ENCODE assay signal across 11 cellular contexts in the genomic region with DNA sequence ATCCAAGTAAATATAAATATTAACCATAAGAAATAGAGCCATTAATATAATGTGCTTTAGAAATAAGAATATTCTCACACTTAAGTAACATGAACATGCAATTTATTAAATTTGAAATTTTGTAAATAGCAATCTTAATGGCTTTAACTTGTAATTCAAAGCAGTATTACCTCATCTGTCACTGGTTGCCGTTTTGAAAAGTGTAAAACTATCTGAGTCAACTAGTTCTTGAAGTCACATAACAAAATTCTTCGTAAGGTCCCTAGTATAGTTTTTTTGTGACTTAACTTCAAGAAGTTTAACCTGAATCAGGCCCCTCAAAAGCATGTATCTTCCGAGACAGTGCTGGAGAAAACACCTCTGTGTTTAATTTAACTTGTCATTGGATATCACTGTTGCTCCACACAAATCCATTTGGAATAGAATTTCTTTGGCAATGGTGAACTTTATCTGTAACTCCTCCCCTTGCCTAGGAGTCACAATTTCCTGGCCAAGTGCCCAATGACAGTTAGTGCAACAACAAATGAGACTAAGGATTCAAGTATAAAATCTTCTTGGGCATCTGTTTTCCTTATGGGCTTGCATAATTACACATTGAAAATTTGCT. TPM values are rescaled to one million over a fixed set of nuclear protein-coding genes. Genes with fewer than 3 reads are reported as not detected.
A peak's percentile ranks its signal among the peaks of the same experiment; 100 is the strongest.
DNase-seq lines count a peak whose midpoint lies in the region; ATAC-seq, FAIRE-seq and TF ChIP-seq lines count a peak whose summit lies in the region.
"Had no signal": no experiment of that assay in that cellular context is flagged by ENCODE, and none has a peak within 500 bp of the region (broad histone marks: within the 10 kb centered on the region; RNA-seq: fewer than 3 reads in every experiment).

No MANE protein-coding gene starts in this region.

- H3K27me3 ChIP-seq in astrocyte (ENCODE audit: insufficient read depth, low read length), result no peaks in the 10 kb centered on the region
- no peaks in the 10 kb centered on the region for H3K27me3 ChIP-seq in tibial artery

- H3K27ac ChIP-seq in astrocyte (ENCODE audit: low read depth, low read length) (peak overlapping the region; percentile 57), tibial artery (peak overlapping the region; percentile 27 to 54), kidney (ENCODE audit: low read depth in 2 of 2, low read length in 2 of 2) (peak overlapping the region in 1 of 2 donors; percentile 0)

- CTCF ChIA-PET in activated CD4-positive, alpha-beta T cell treated with anti-CD3 and anti-CD28 coated beads for 36 hours (lab: Charles Lee), result no interaction called here
- CTCF ChIA-PET in activated CD4-positive, alpha-beta T cell treated with anti-CD3 and anti-CD28 coated beads, Interleukin-2, amount 10 ng/mL, durations not matched to agents 7 days and 5 days (lab: Charles Lee), result no interaction called here

- H3K9me3 ChIP-seq in astrocyte (ENCODE audit: insufficient read depth, low read depth, low read length) (no peaks in the 10 kb centered on the region), tibial artery (no peaks in the 10 kb centered on the region), kidney (ENCODE audit: control insufficient read depth in 1 of 2, low read length in 2 of 2) (no peaks in the 10 kb centered on the region)
- H3K9me3 ChIP-seq: HAP-1 had no signal

- H3K4me1 Mint-ChIP-seq in activated CD4-positive, alpha-beta T cell treated with anti-CD3 and anti-CD28 coated beads for 36 hours, result peaks cover 8% of the 10 kb centered on the region
- no peaks in the 10 kb centered on the region for H3K4me1 Mint-ChIP-seq in activated CD4-positive, alpha-beta T cell treated with anti-CD3 and anti-CD28 coated beads, Interleukin-2, amount 10 ng/mL, durations not matched to agents 7 days and 5 days
- H3K4me1 Mint-ChIP-seq in astrocyte (ENCODE audit: low read depth, unreplicated experiment), result peaks cover 23% of the 10 kb centered on the region

- H3K27me3 Mint-ChIP-seq in activated CD4-positive, alpha-beta T cell treated with anti-CD3 and anti-CD28 coated beads for 36 hours, result no peaks in the 10 kb centered on the region
- H3K27me3 Mint-ChIP-seq in activated CD4-positive, alpha-beta T cell treated with anti-CD3 and anti-CD28 coated beads, Interleukin-2, amount 10 ng/mL, durations not matched to agents 7 days and 5 days, result no peaks in the 10 kb centered on the region
- H3K27me3 Mint-ChIP-seq in astrocyte (ENCODE audit: low read depth, unreplicated experiment), result no peaks in the 10 kb centered on the region
- H3K27me3 Mint-ChIP-seq: CD8-positive, alpha-beta memory T cell had no signal

- no peaks in the 10 kb centered on the region for H3K36me3 ChIP-seq in astrocyte (ENCODE audit: insufficient read depth, low read length)
- peaks cover 0 to under 1% (median 0%) of the 10 kb centered on the region in 3 donors for H3K36me3 ChIP-seq in tibial artery
- no peaks in the 10 kb centered on the region for H3K36me3 ChIP-seq in kidney (ENCODE audit: control insufficient read depth in 1 of 2, insufficient read depth in 2 of 2, low read length in 2 of 2)
- H3K36me3 ChIP-seq: HAP-1 had no signal

- peaks cover 40% of the 10 kb centered on the region for H3K79me2 ChIP-seq in astrocyte (ENCODE audit: insufficient read depth, low read length)

- no peaks in the 10 kb centered on the region for H3K9me3 Mint-ChIP-seq in activated CD4-positive, alpha-beta T cell treated with anti-CD3 and anti-CD28 coated beads for 36 hours (ENCODE audit: low read depth)
- H3K9me3 Mint-ChIP-seq in activated CD4-positive, alpha-beta T cell treated with anti-CD3 and anti-CD28 coated beads, Interleukin-2, amount 10 ng/mL, durations not matched to agents 7 days and 5 days, result no peaks in the 10 kb centered on the region
- no peaks in the 10 kb centered on the region for H3K9me3 Mint-ChIP-seq in astrocyte (ENCODE audit: unreplicated experiment)
- H3K9me3 Mint-ChIP-seq: CD8-positive, alpha-beta memory T cell had no signal

- no peak for ATAC-seq in activated CD4-positive, alpha-beta T cell treated with anti-CD3 and anti-CD28 coated beads for 36 hours

- FAIRE-seq in astrocyte (lab: Jason Lieb, UNC), result no peak
- FAIRE-seq in islet of Langerhans (lab: Jason Lieb, UNC), result peak; percentile 74
- no peak for FAIRE-seq in kidney (lab: Jason Lieb, UNC)

- H3K4me2 ChIP-seq in astrocyte (ENCODE audit: low read length), result no peak overlapping the region

- no peak overlapping the region for H3K9ac ChIP-seq in astrocyte (ENCODE audit: low read length)
- no peak overlapping the region for H3K9ac ChIP-seq in kidney (ENCODE audit: low read length in 2 of 2)

- H4K20me1 ChIP-seq in astrocyte (ENCODE audit: insufficient read depth, low read length), result peaks cover 6% of the 10 kb centered on the region

- H3K36me3 Mint-ChIP-seq in activated CD4-positive, alpha-beta T cell treated with anti-CD3 and anti-CD28 coated beads for 36 hours (ENCODE audit: low read depth), result peaks cover 13% of the 10 kb centered on the region
- H3K36me3 Mint-ChIP-seq in activated CD4-positive, alpha-beta T cell treated with anti-CD3 and anti-CD28 coated beads, Interleukin-2, amount 10 ng/mL, durations not matched to agents 7 days and 5 days (ENCODE audit: low read depth), result peaks cover 18% of the 10 kb centered on the region
- H3K36me3 Mint-ChIP-seq in astrocyte (ENCODE audit: low read depth, unreplicated experiment), result no peaks in the 10 kb centered on the region

- DNase-seq in activated CD4-positive, alpha-beta T cell treated with anti-CD3 and anti-CD28 coated beads for 36 hours, result peak; percentile 68
- no peak for DNase-seq in activated CD4-positive, alpha-beta T cell treated with anti-CD3 and anti-CD28 coated beads, Interleukin-2, amount 10 ng/mL, durations not matched to agents 7 days and 5 days
- DNase-seq in astrocyte (ENCODE audit: low read depth), result peak; percentile 82
- DNase-seq in tibial artery, result peak; percentile 78
- no peak for DNase-seq in NCI-H1092 treated with DMSO at 0.1 percent for 48 hours (lab: John Stamatoyannopoulos, UW)
- DNase-seq in stimulated activated naive CD4-positive, alpha-beta T cell (lab: John Stamatoyannopoulos, UW), result no peak
- no peak for DNase-seq in kidney
- DNase-seq: CD8-positive, alpha-beta memory T cell; SIG-M5 had no signal

- H3K4me1 ChIP-seq in astrocyte (ENCODE audit: insufficient read depth, low read length) (peaks cover 18% of the 10 kb centered on the region), tibial artery (peaks cover 0 to 97% (median 37%) of the 10 kb centered on the region in 4 donors), kidney (ENCODE audit: control insufficient read depth in 1 of 2, insufficient read depth in 1 of 2, low read depth in 1 of 2, low read length in 2 of 2) (peaks cover 7 to 21% of the 10 kb centered on the region in 2 donors)

- TF ChIP-seq CTCF in astrocyte (IDR thresholded peaks at IDR 0.05; ENCODE audit: insufficient read depth, low read depth, low read length) (no peak), tibial artery (IDR thresholded peaks at IDR 0.05) (no peak), kidney (IDR thresholded peaks at IDR 0.05; ENCODE audit: borderline replicate concordance, extremely low read depth, insufficient read depth) (no peak)

- no peak overlapping the region for H2AFZ ChIP-seq in astrocyte (ENCODE audit: low read depth, low read length)

- intact Hi-C loops in activated CD4-positive, alpha-beta T cell treated with anti-CD3 and anti-CD28 coated beads for 36 hours (cut with DNase I, micrococcal nuclease), result no loop called here
- intact Hi-C loops in tibial artery (cut with DNase I; ENCODE audit: low total_unique reads), result loop anchor here (10.0 kb wide), 1 partner anchor 49 kb away; a partner anchor contains a TSS
- intact Hi-C loops in kidney (cut with DNase I), result no loop called here

- POLR2A ChIA-PET in activated CD4-positive, alpha-beta T cell treated with anti-CD3 and anti-CD28 coated beads for 36 hours (lab: Charles Lee), result no interaction called here
- POLR2A ChIA-PET in activated CD4-positive, alpha-beta T cell treated with anti-CD3 and anti-CD28 coated beads, Interleukin-2, amount 10 ng/mL, durations not matched to agents 7 days and 5 days (lab: Charles Lee), result no interaction called here

- no peak overlapping the region for H3K4me3 Mint-ChIP-seq in activated CD4-positive, alpha-beta T cell treated with anti-CD3 and anti-CD28 coated beads for 36 hours
- no peak overlapping the region for H3K4me3 Mint-ChIP-seq in activated CD4-positive, alpha-beta T cell treated with anti-CD3 and anti-CD28 coated beads, Interleukin-2, amount 10 ng/mL, durations not matched to agents 7 days and 5 days
- no peak overlapping the region for H3K4me3 Mint-ChIP-seq in astrocyte (ENCODE audit: unreplicated experiment)

- H3K27ac Mint-ChIP-seq in activated CD4-positive, alpha-beta T cell treated with anti-CD3 and anti-CD28 coated beads for 36 hours, result no peak overlapping the region
- H3K27ac Mint-ChIP-seq in activated CD4-positive, alpha-beta T cell treated with anti-CD3 and anti-CD28 coated beads, Interleukin-2, amount 10 ng/mL, durations not matched to agents 7 days and 5 days, result no peak overlapping the region
- H3K27ac Mint-ChIP-seq in astrocyte (ENCODE audit: unreplicated experiment), result peak overlapping the region; percentile 8
- H3K27ac Mint-ChIP-seq: CD8-positive, alpha-beta memory T cell had no signal

- H3K4me3 ChIP-seq in astrocyte (ENCODE audit: insufficient read depth, low read depth, low read length) (no peak overlapping the region), tibial artery (peak overlapping the region in 1 of 2 donors; percentile 10), kidney (ENCODE audit: low read length in 2 of 2) (no peak overlapping the region)
- H3K4me3 ChIP-seq: HAP-1 had no signal

RNA-seq across cellular contexts. Expression of a gene that starts 47.1 kb away (rescaled TPM):
- 10 to 100 TPM; 46.4 to 46.5 TPM for total RNA-seq in activated CD4-positive, alpha-beta T cell treated with anti-CD3 and anti-CD28 coated beads for 36 hours
- 10 to 100 TPM; 66.1 to 80.2 TPM for total RNA-seq in activated CD4-positive, alpha-beta T cell treated with anti-CD3 and anti-CD28 coated beads, Interleukin-2, amount 10 ng/mL, durations not matched to agents 7 days and 5 days
- 89.4 and 113 TPM in 2 replicates for total RNA-seq in astrocyte
- 91.7 TPM for total RNA-seq in kidney
- polyA plus RNA-seq in kidney (ENCODE audit: insufficient read depth, low read depth, low replicate concordance), result 30.9 TPM

Comparison
In these comparisons a context has a peak if more than half of its experiments do, and no peak if none do; other contexts are left out.
1. DNase-seq: peak in activated CD4-positive, alpha-beta T cell treated with anti-CD3 and anti-CD28 coated beads for 36 hours (single experiment), astrocyte (single experiment) and tibial artery (2 of 2); none in activated CD4-positive, alpha-beta T cell treated with anti-CD3 and anti-CD28 coated beads, Interleukin-2, amount 10 ng/mL, durations not matched to agents 7 days and 5 days (single experiment), NCI-H1092 treated with DMSO at 0.1 percent for 48 hours (single experiment), stimulated activated naive CD4-positive, alpha-beta T cell (0 of 6) and kidney (single experiment).